Comparison of ENCODE assay signal across 13 cellular contexts in genomic region chr15:94258246-94258645, GRCh38. TPM values are rescaled to one million over a fixed set of nuclear protein-coding genes. Genes with fewer than 3 reads are reported as not detected.
DNase-seq lines count a peak whose midpoint lies in the region; ATAC-seq, FAIRE-seq and TF ChIP-seq lines count a peak whose summit lies in the region.
"Had no signal": no experiment of that assay in that cellular context is flagged by ENCODE, and none has a peak within 500 bp of the region (broad histone marks: within the 10 kb centered on the region; RNA-seq: fewer than 3 reads in every experiment).

No MANE protein-coding gene starts in this region.

- H3K4me1 ChIP-seq in thyroid gland: no peaks in the 10 kb centered on the region

- peaks cover 38% of the 10 kb centered on the region for H3K4me1 Mint-ChIP-seq in activated CD4-positive, alpha-beta T cell treated with anti-CD3 and anti-CD28 coated beads, Interleukin-2, amount 10 ng/mL, durations not matched to agents 24 days and 14 days

- intact Hi-C loops in activated CD4-positive, alpha-beta T cell treated with anti-CD3 and anti-CD28 coated beads, Interleukin-2, amount 10 ng/mL, durations not matched to agents 24 days and 14 days (cut with micrococcal nuclease): no loop called here
- intact Hi-C loops in thyroid gland (cut with DNase I): no loop called here

- peak; percentile 16 for DNase-seq in activated CD4-positive, alpha-beta T cell treated with anti-CD3 and anti-CD28 coated beads, Interleukin-2, amount 10 ng/mL, durations not matched to agents 24 days and 14 days
- DNase-seq in activated CD4-positive, alpha-beta T cell treated with anti-CD3 and anti-CD28 coated beads, Interleukin-2, amount 50 U/mL, for 4 hours: no peak
- no peak for DNase-seq in HK-2 (ENCODE audit: unreplicated experiment)
- no peak for DNase-seq in thyroid gland
- DNase-seq in NCI-H345 treated with DMSO at 0.1 percent for 48 hours (lab: John Stamatoyannopoulos, UW; ENCODE audit: unreplicated experiment): no peak
- DNase-seq in D721Med (ENCODE audit: insufficient read length, low spot score): no peak
- DNase-seq: 8988T; activated naive CD4-positive, alpha-beta T cell treated with anti-CD3 and anti-CD28 coated beads, Interleukin-2, amount 10 ng/mL, durations not matched to agents 7 days and 5 days; DND-41; MV-4-11 had no signal

- H3K27ac Mint-ChIP-seq in activated CD4-positive, alpha-beta T cell treated with anti-CD3 and anti-CD28 coated beads, Interleukin-2, amount 10 ng/mL, durations not matched to agents 24 days and 14 days: no peak overlapping the region
- H3K27ac Mint-ChIP-seq: activated naive CD4-positive, alpha-beta T cell treated with anti-CD3 and anti-CD28 coated beads, Interleukin-2, amount 10 ng/mL, durations not matched to agents 7 days and 5 days; dendritic cell treated with granulocyte-macrophage colony-stimulating factor and Interleukin-4, amounts not matched to agents 40 ng/mL and 50 ng/mL, for 4 days had no signal

- no peak overlapping the region for H3K4me3 ChIP-seq in thyroid gland (replicated peaks in 1 of 3)

- peaks cover 34% of the 10 kb centered on the region for H3K36me3 Mint-ChIP-seq in activated CD4-positive, alpha-beta T cell treated with anti-CD3 and anti-CD28 coated beads, Interleukin-2, amount 10 ng/mL, durations not matched to agents 24 days and 14 days (ENCODE audit: low read depth)

- H3K27ac ChIP-seq in thyroid gland: no peak overlapping the region

- H3K27me3 ChIP-seq in thyroid gland: no peaks in the 10 kb centered on the region

- H3K9me3 Mint-ChIP-seq in activated CD4-positive, alpha-beta T cell treated with anti-CD3 and anti-CD28 coated beads, Interleukin-2, amount 10 ng/mL, durations not matched to agents 24 days and 14 days: peaks cover 4% of the 10 kb centered on the region
- H3K9me3 Mint-ChIP-seq: activated naive CD4-positive, alpha-beta T cell treated with anti-CD3 and anti-CD28 coated beads, Interleukin-2, amount 10 ng/mL, durations not matched to agents 7 days and 5 days; dendritic cell treated with granulocyte-macrophage colony-stimulating factor and Interleukin-4, amounts not matched to agents 40 ng/mL and 50 ng/mL, for 4 days had no signal

- H3K4me3 Mint-ChIP-seq in activated CD4-positive, alpha-beta T cell treated with anti-CD3 and anti-CD28 coated beads, Interleukin-2, amount 10 ng/mL, durations not matched to agents 24 days and 14 days: no peak overlapping the region
- H3K4me3 Mint-ChIP-seq: activated naive CD4-positive, alpha-beta T cell treated with anti-CD3 and anti-CD28 coated beads, Interleukin-2, amount 10 ng/mL, durations not matched to agents 7 days and 5 days; dendritic cell treated with granulocyte-macrophage colony-stimulating factor and Interleukin-4, amounts not matched to agents 40 ng/mL and 50 ng/mL, for 4 days had no signal

- H3K27me3 Mint-ChIP-seq in activated CD4-positive, alpha-beta T cell treated with anti-CD3 and anti-CD28 coated beads, Interleukin-2, amount 10 ng/mL, durations not matched to agents 24 days and 14 days: no peaks in the 10 kb centered on the region
- H3K27me3 Mint-ChIP-seq: activated naive CD4-positive, alpha-beta T cell treated with anti-CD3 and anti-CD28 coated beads, Interleukin-2, amount 10 ng/mL, durations not matched to agents 7 days and 5 days had no signal

- H3K9me3 ChIP-seq in thyroid gland: no peaks in the 10 kb centered on the region

- no peak for TF ChIP-seq CTCF in thyroid gland (IDR thresholded peaks at IDR 0.05)
- no peak for TF ChIP-seq CTCF in D721Med (IDR thresholded peaks at IDR 0.05; ENCODE audit: insufficient read depth, missing control alignments)

- FAIRE-seq in D721Med (lab: Jason Lieb, UNC): no peak

- ATAC-seq in HG02763 (IDR thresholded peaks at IDR 0.05; ENCODE audit: unreplicated experiment) (peak; percentile 61), HG03520 (IDR thresholded peaks at IDR 0.05; ENCODE audit: unreplicated experiment) (peak; percentile 57)

- WGBS in thyroid gland, 2 donors: 96 to 99% methylated on average over 2 of the region's 2 CpGs

- H3K36me3 ChIP-seq in thyroid gland: no peaks in the 10 kb centered on the region

- TF ChIP-seq POLR2A in thyroid gland (IDR thresholded peaks at IDR 0.05): no peak

RNA-seq across cellular contexts. Expression of gene MCTP2, which starts 26.9 kb away (rescaled TPM):
- total RNA-seq in activated CD4-positive, alpha-beta T cell treated with anti-CD3 and anti-CD28 coated beads, Interleukin-2, amount 10 ng/mL, durations not matched to agents 24 days and 14 days: 49.8 and 58.9 TPM in 2 replicates
- total RNA-seq in thyroid gland: 10 to 100 TPM; 35.2 to 84.0 (median 61.2) TPM
